18 cellular contexts compared by ENCODE assay signal in genomic region chr10:44733743-44734488, GRCh38.
DNase-seq lines count a peak whose midpoint lies in the region; ATAC-seq and TF ChIP-seq lines count a peak whose summit lies in the region.
"Had no signal": no experiment of that assay in that cellular context is flagged by ENCODE, and none has a peak within 500 bp of the region (broad histone marks: within the 10 kb centered on the region; RNA-seq: fewer than 3 reads in every experiment).

No MANE protein-coding gene starts in this region.

- no peaks in the 10 kb centered on the region for H3K27me3 ChIP-seq in body of pancreas
- no peaks in the 10 kb centered on the region for H3K27me3 ChIP-seq in kidney epithelial cell (ENCODE audit: control insufficient read depth, insufficient read depth, low read length)
- H3K27me3 ChIP-seq in CD8-positive, alpha-beta T cell (ENCODE audit: insufficient read depth, low read length): no peaks in the 10 kb centered on the region

- no peak overlapping the region for H3K27ac Mint-ChIP-seq in CD8-positive, alpha-beta T cell
- H3K27ac Mint-ChIP-seq: activated CD4-positive, alpha-beta T cell treated with anti-CD3 and anti-CD28 coated beads, Interleukin-2, amount 10 ng/mL, durations not matched to agents 7 days and 5 days; immature natural killer cell; T-helper 2 cell treated with Interferon-gamma antibody and Interleukin-4, amounts not matched to agents 5 μg/mL and 100 μg/mL, for 36 hours had no signal

- peak overlapping the region in 3 of 4 donors; percentile 29 to 60 (median 42) for H3K27ac ChIP-seq in body of pancreas
- H3K27ac ChIP-seq in CD8-positive, alpha-beta T cell (ENCODE audit: low read depth, low read length): no peak overlapping the region
- H3K27ac ChIP-seq: RWPE1 had no signal

- no peak overlapping the region for H3K4me3 Mint-ChIP-seq in CD8-positive, alpha-beta T cell
- H3K4me3 Mint-ChIP-seq: activated CD4-positive, alpha-beta T cell treated with anti-CD3 and anti-CD28 coated beads, Interleukin-2, amount 10 ng/mL, durations not matched to agents 7 days and 5 days; immature natural killer cell; T-helper 2 cell treated with Interferon-gamma antibody and Interleukin-4, amounts not matched to agents 5 μg/mL and 100 μg/mL, for 36 hours had no signal

- peaks cover 6% of the 10 kb centered on the region for H3K9me3 Mint-ChIP-seq in CD8-positive, alpha-beta T cell
- H3K9me3 Mint-ChIP-seq: activated CD4-positive, alpha-beta T cell treated with anti-CD3 and anti-CD28 coated beads, Interleukin-2, amount 10 ng/mL, durations not matched to agents 7 days and 5 days; T-helper 2 cell treated with Interferon-gamma antibody and Interleukin-4, amounts not matched to agents 5 μg/mL and 100 μg/mL, for 36 hours had no signal

- no peaks in the 10 kb centered on the region for H3K4me1 Mint-ChIP-seq in CD8-positive, alpha-beta T cell (ENCODE audit: low read depth)
- H3K4me1 Mint-ChIP-seq: activated CD4-positive, alpha-beta T cell treated with anti-CD3 and anti-CD28 coated beads, Interleukin-2, amount 10 ng/mL, durations not matched to agents 7 days and 5 days; immature natural killer cell had no signal

- CTCF ChIA-PET in CD8-positive, alpha-beta T cell (lab: Charles Lee): no interaction called here

- peak; percentile 76 for ATAC-seq in body of pancreas
- ATAC-seq in GM18502 (IDR thresholded peaks at IDR 0.05; ENCODE audit: poor library complexity, unreplicated experiment): no peak
- no peak for ATAC-seq in CD8-positive, alpha-beta T cell
- ATAC-seq: GM12878 had no signal

- WGBS in body of pancreas, 2 donors: 12 to 15% methylated on average over 4 of the region's 4 CpGs

- DNase-seq in ACHN (peak; percentile 21), HFF-Myc (ENCODE audit: extremely low read depth, low read depth) (no peak), body of pancreas (peak in 3 of 4 donors; percentile 55 to 66 (median 61)), kidney epithelial cell (ENCODE audit: low read depth) (no peak), GM03348 (ENCODE audit: low spot score) (no peak), nucleus accumbens (lab: John Stamatoyannopoulos, UW) (no peak)
- no peak for DNase-seq in CD8-positive, alpha-beta T cell
- DNase-seq: activated CD4-positive, alpha-beta T cell treated with anti-CD3 and anti-CD28 coated beads, Interleukin-2, amount 10 ng/mL, durations not matched to agents 7 days and 5 days; AML-193; dermis blood vessel endothelial cell; immature natural killer cell; NCI-H187; NCI-H526 treated with DMSO at 0.1 percent for 48 hours; stimulated activated CD4-positive, alpha-beta T cell treated with anti-CD3 and anti-CD28 coated beads, Interleukin-15, amount 100 ng/mL, for 24 hours had no signal

- H3K4me3 ChIP-seq in HFF-Myc (replicated peaks; ENCODE audit: low read depth, low read length) (no peak overlapping the region), body of pancreas (no peak overlapping the region), kidney epithelial cell (ENCODE audit: low read depth, low read length) (no peak overlapping the region)
- H3K4me3 ChIP-seq in CD8-positive, alpha-beta T cell (ENCODE audit: low read depth, low read length): no peak overlapping the region
- H3K4me3 ChIP-seq: GM12878 had no signal

- peak; percentile 37 for TF ChIP-seq CTCF in HFF-Myc (IDR thresholded peaks at IDR 0.05; ENCODE audit: low read depth, low read length, missing control alignments)
- TF ChIP-seq CTCF in body of pancreas (IDR thresholded peaks at IDR 0.05): peak in 6 of 7 experiments; percentile 29 to 51 (median 40)
- peak; percentile 70 for TF ChIP-seq CTCF in kidney epithelial cell (IDR thresholded peaks at IDR 0.05; ENCODE audit: insufficient read depth, low read length, poor library complexity, severe bottlenecking)
- TF ChIP-seq CTCF in CD8-positive, alpha-beta T cell (IDR thresholded peaks at IDR 0.05): no peak

- no peaks in the 10 kb centered on the region for H3K36me3 Mint-ChIP-seq in CD8-positive, alpha-beta T cell

- no peaks in the 10 kb centered on the region for H3K9me3 ChIP-seq in body of pancreas
- no peaks in the 10 kb centered on the region for H3K9me3 ChIP-seq in CD8-positive, alpha-beta T cell (ENCODE audit: low read length)

- peaks cover 9% of the 10 kb centered on the region for H3K27me3 Mint-ChIP-seq in CD8-positive, alpha-beta T cell (ENCODE audit: low read depth)
- H3K27me3 Mint-ChIP-seq: activated CD4-positive, alpha-beta T cell treated with anti-CD3 and anti-CD28 coated beads, Interleukin-2, amount 10 ng/mL, durations not matched to agents 7 days and 5 days had no signal

- TF ChIP-seq POLR2A in body of pancreas (IDR thresholded peaks at IDR 0.05): no peak

- intact Hi-C loops in body of pancreas (cut with DNase I): no loop called here
- intact Hi-C loops in CD8-positive, alpha-beta T cell (cut with DNase I, micrococcal nuclease): no loop called here

- in situ Hi-C loops in ACHN (cut with HindIII; ENCODE audit: low pct_ligation_motif_present, low pct_unique_long_range_greater_than_20kb, low sequenced_read_pairs): no loop called here

- H3K4me1 ChIP-seq in body of pancreas: peaks cover 28% of the 10 kb centered on the region
- no peaks in the 10 kb centered on the region for H3K4me1 ChIP-seq in CD8-positive, alpha-beta T cell (ENCODE audit: insufficient read depth, low read length)

- H3K36me3 ChIP-seq in body of pancreas (replicated peaks in 1 of 2; ENCODE audit: insufficient read depth in 1 of 2, low read depth in 2 of 2): no peaks in the 10 kb centered on the region
- H3K36me3 ChIP-seq in kidney epithelial cell (ENCODE audit: control insufficient read depth, insufficient read depth, low read length): no peaks in the 10 kb centered on the region
- H3K36me3 ChIP-seq in CD8-positive, alpha-beta T cell (ENCODE audit: insufficient read depth, low read length): no peaks in the 10 kb centered on the region

- POLR2A ChIA-PET in CD8-positive, alpha-beta T cell (lab: Charles Lee): no interaction called here

Comparison
In these comparisons a context has a peak if more than half of its experiments do, and no peak if none do; other contexts are left out.
1. DNase-seq: peak in ACHN (single experiment) and body of pancreas (3 of 4); none in HFF-Myc (single experiment), kidney epithelial cell (single experiment), GM03348 (single experiment), CD8-positive, alpha-beta T cell (0 of 7) and nucleus accumbens (0 of 56).